ENCODE assay signal across 26 cellular contexts in the genomic region with DNA sequence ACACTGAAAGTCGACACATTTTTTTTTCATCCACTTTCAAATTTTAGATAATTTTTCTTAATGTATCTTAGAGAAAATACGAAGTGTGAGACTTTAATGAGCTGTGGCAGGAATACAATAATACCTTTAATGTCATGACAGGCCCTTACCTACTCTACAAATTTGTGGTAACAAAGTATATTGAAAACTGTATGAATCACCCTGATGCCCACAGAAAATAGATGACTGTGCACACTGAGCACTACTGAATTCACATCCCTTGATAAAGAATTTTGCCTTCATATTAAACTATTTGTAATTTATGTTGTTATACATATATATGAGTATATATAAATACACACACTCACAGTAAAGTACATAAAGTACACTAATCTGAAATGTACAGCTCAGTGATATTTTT. TPM values are rescaled to one million over a fixed set of nuclear protein-coding genes. Genes with fewer than 3 reads are reported as not detected.
"Had no signal": no experiment of that assay in that cellular context is flagged by ENCODE, and none has a peak within 500 bp of the region (broad histone marks: within the 10 kb centered on the region; RNA-seq: fewer than 3 reads in every experiment).

No MANE protein-coding gene starts in this region.

- ATAC-seq: activated T-cell treated with anti-CD3 and anti-CD28 coated beads, Interleukin-2, amount 50 U/mL, for 4 hours; T-helper 17 cell had no signal

- H3K27me3 ChIP-seq: breast epithelium had no signal

- H3K9me3 Mint-ChIP-seq: activated CD4-positive, alpha-beta memory T cell treated with anti-CD3 and anti-CD28 coated beads for 36 hours; activated CD4-positive, alpha-beta T cell treated with anti-CD3 and anti-CD28 coated beads, Interleukin-2, amount 10 ng/mL, durations not matched to agents 7 days and 5 days; activated naive CD4-positive, alpha-beta T cell treated with anti-CD3 and anti-CD28 coated beads, Interleukin-2, amount 10 ng/mL, durations not matched to agents 7 days and 5 days; activated T-helper 2 cell treated with anti-CD3 and anti-CD28 coated beads, Interferon-gamma antibody, Interleukin-2, Interleukin-4, amounts not matched to agents 10 μg/mL and 5 μg/mL and 100 μg/mL, durations not matched to agents 14 hours and 24 hours and 36 hours; central memory CD8-positive, alpha-beta T cell had no signal

- H3K27me3 Mint-ChIP-seq: activated CD4-positive, alpha-beta memory T cell treated with anti-CD3 and anti-CD28 coated beads for 36 hours; activated naive CD4-positive, alpha-beta T cell treated with anti-CD3 and anti-CD28 coated beads, Interleukin-2, amount 10 ng/mL, durations not matched to agents 7 days and 5 days; activated naive CD8-positive, alpha-beta T cell treated with anti-CD3 and anti-CD28 coated beads for 36 hours had no signal

- H3K4me3 Mint-ChIP-seq: activated CD4-positive, alpha-beta memory T cell treated with anti-CD3 and anti-CD28 coated beads for 36 hours; activated CD4-positive, alpha-beta T cell treated with anti-CD3 and anti-CD28 coated beads, Interleukin-2, amount 10 ng/mL, durations not matched to agents 7 days and 5 days; activated naive CD4-positive, alpha-beta T cell treated with anti-CD3 and anti-CD28 coated beads, Interleukin-2, amount 10 ng/mL, durations not matched to agents 7 days and 5 days; activated naive CD8-positive, alpha-beta T cell treated with anti-CD3 and anti-CD28 coated beads for 36 hours; activated T-cell treated with anti-CD3 and anti-CD28 coated beads, Interleukin-2, amount 50 U/mL, for 4 hours; central memory CD8-positive, alpha-beta T cell; T-helper 17 cell had no signal

- H3K36me3 Mint-ChIP-seq: activated CD4-positive, alpha-beta memory T cell treated with anti-CD3 and anti-CD28 coated beads for 36 hours; activated naive CD4-positive, alpha-beta T cell treated with anti-CD3 and anti-CD28 coated beads, Interleukin-2, amount 10 ng/mL, durations not matched to agents 7 days and 5 days; activated naive CD8-positive, alpha-beta T cell treated with anti-CD3 and anti-CD28 coated beads for 36 hours had no signal

- DNase-seq: activated CD4-positive, alpha-beta memory T cell treated with anti-CD3 and anti-CD28 coated beads for 36 hours; activated CD4-positive, alpha-beta T cell treated with anti-CD3 and anti-CD28 coated beads, Interleukin-2, amount 10 ng/mL, durations not matched to agents 7 days and 5 days; activated CD4-positive, CD25-positive, alpha-beta regulatory T cell; activated CD8-positive, alpha-beta memory T cell treated with anti-CD3 and anti-CD28 coated beads for 24 hours; activated gamma-delta T cell treated with Interleukin-2 at 50 U/mL for 16 hours; activated naive CD4-positive, alpha-beta T cell treated with anti-CD3 and anti-CD28 coated beads, Interleukin-2, amount 10 ng/mL, durations not matched to agents 7 days and 5 days; activated naive CD8-positive, alpha-beta T cell treated with anti-CD3 and anti-CD28 coated beads for 36 hours; activated T-cell treated with anti-CD3 and anti-CD28 coated beads, Interleukin-2, amount 50 U/mL, for 4 hours; IMR-90; Kasumi-1; KBM-7; NCI-H1092; NCI-H1417; NCI-H1930; NCI-H345; NCI-H510A; NCI-H526 treated with DMSO at 0.1 percent for 48 hours; NK-92 treated with Interleukin-12 subunit alpha and Interleukin-12 subunit beta, amount 100 ng/mL, for 24 hours; SIG-M5; T-helper 17 cell; T1000 had no signal

- H3K27ac Mint-ChIP-seq: activated CD4-positive, alpha-beta memory T cell treated with anti-CD3 and anti-CD28 coated beads for 36 hours; activated CD4-positive, alpha-beta T cell treated with anti-CD3 and anti-CD28 coated beads, Interleukin-2, amount 10 ng/mL, durations not matched to agents 7 days and 5 days; activated naive CD4-positive, alpha-beta T cell treated with anti-CD3 and anti-CD28 coated beads, Interleukin-2, amount 10 ng/mL, durations not matched to agents 7 days and 5 days; activated naive CD8-positive, alpha-beta T cell treated with anti-CD3 and anti-CD28 coated beads for 36 hours; activated T-helper 2 cell treated with anti-CD3 and anti-CD28 coated beads, Interferon-gamma antibody, Interleukin-2, Interleukin-4, amounts not matched to agents 10 μg/mL and 5 μg/mL and 100 μg/mL, durations not matched to agents 14 hours and 24 hours and 36 hours; T-helper 17 cell had no signal

- H3K36me3 ChIP-seq: breast epithelium had no signal

- H3K4me1 Mint-ChIP-seq: activated CD4-positive, alpha-beta T cell treated with anti-CD3 and anti-CD28 coated beads, Interleukin-2, amount 10 ng/mL, durations not matched to agents 7 days and 5 days; activated naive CD4-positive, alpha-beta T cell treated with anti-CD3 and anti-CD28 coated beads, Interleukin-2, amount 10 ng/mL, durations not matched to agents 7 days and 5 days; activated naive CD8-positive, alpha-beta T cell treated with anti-CD3 and anti-CD28 coated beads for 36 hours; central memory CD8-positive, alpha-beta T cell; T-helper 17 cell had no signal

- H3K4me1 ChIP-seq: breast epithelium had no signal

- H3K4me3 ChIP-seq: breast epithelium had no signal

- H3K27ac ChIP-seq: breast epithelium, VCaP had no signal

RNA-seq across cellular contexts. Expression of a gene that starts 51.7 kb away (rescaled TPM):
- total RNA-seq: activated CD4-positive, alpha-beta memory T cell treated with anti-CD3 and anti-CD28 coated beads for 36 hours; activated CD4-positive, alpha-beta T cell treated with anti-CD3 and anti-CD28 coated beads, Interleukin-2, amount 10 ng/mL, durations not matched to agents 7 days and 5 days; activated naive CD8-positive, alpha-beta T cell treated with anti-CD3 and anti-CD28 coated beads for 36 hours; activated T-helper 2 cell treated with anti-CD3 and anti-CD28 coated beads, Interferon-gamma antibody, Interleukin-2, Interleukin-4, amounts not matched to agents 10 μg/mL and 5 μg/mL and 100 μg/mL, durations not matched to agents 14 hours and 24 hours and 36 hours; IMR-90; T-helper 17 cell had no signal
- polyA plus RNA-seq: adipose tissue, IMR-90 had no signal
